Comparison of ENCODE assay signal across 1 cellular context in genomic region chr6:24646771-24647170, GRCh38.
TF ChIP-seq lines count a peak whose summit lies in the region.

No MANE protein-coding gene starts in this region.

TF ChIP-seq in endothelial cell of umbilical vein, 7 proteins besides CTCF, POLR2A, EP300 and RAD21:
- TF ChIP-seq, protein P1, sequence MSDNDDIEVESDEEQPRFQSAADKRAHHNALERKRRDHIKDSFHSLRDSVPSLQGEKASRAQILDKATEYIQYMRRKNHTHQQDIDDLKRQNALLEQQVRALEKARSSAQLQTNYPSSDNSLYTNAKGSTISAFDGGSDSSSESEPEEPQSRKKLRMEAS (IDR thresholded peaks at IDR 0.05; ENCODE audit: insufficient read depth, insufficient read length) = no peak
- TF ChIP-seq MYC (IDR thresholded peaks at IDR 0.05; ENCODE audit: low read depth, low read length) (no peak), EZH2 (IDR thresholded peaks at IDR 0.05; ENCODE audit: borderline replicate concordance, low read depth, low read length, severe bottlenecking) (no peak), GATA2 (IDR thresholded peaks at IDR 0.05; ENCODE audit: insufficient read depth, insufficient read length, low read depth, low read length) (no peak), JUN (IDR thresholded peaks at IDR 0.05; ENCODE audit: borderline replicate concordance, insufficient read depth, insufficient read length, low read depth) (no peak), POLR2AphosphoS5 (IDR thresholded peaks at IDR 0.05; ENCODE audit: insufficient read depth, low read depth, low read length) (no peak), FOS (IDR thresholded peaks at IDR 0.05; ENCODE audit: borderline replicate concordance, insufficient read depth, low read length) (no peak)
